ENCODE assay signal across 17 cellular contexts in genomic region chr11:118275184-118275583, GRCh38. TPM values are rescaled to one million over a fixed set of nuclear protein-coding genes. Genes with fewer than 3 reads are reported as not detected.
DNase-seq lines count a peak whose midpoint lies in the region; ATAC-seq and TF ChIP-seq lines count a peak whose summit lies in the region.
"Had no signal": no experiment of that assay in that cellular context is flagged by ENCODE, and none has a peak within 500 bp of the region (broad histone marks: within the 10 kb centered on the region; RNA-seq: fewer than 3 reads in every experiment).

No MANE protein-coding gene starts in this region.

- H3K9me3 ChIP-seq in PC-9 (ENCODE audit: insufficient read depth, low read depth) (no peaks in the 10 kb centered on the region), esophagus (ENCODE audit: control insufficient read depth in 2 of 2, insufficient read depth in 1 of 2, low read depth in 1 of 2, low read length in 1 of 2) (no peaks in the 10 kb centered on the region), psoas muscle (no peaks in the 10 kb centered on the region)
- H3K9me3 ChIP-seq: ascending aorta, Peyer's patch had no signal

- 44 to 60% methylated on average over 4 of the region's 4 CpGs for WGBS in esophagus, 2 donors
- 50 to 61% (median 60%) methylated on average over 4 of the region's 4 CpGs for WGBS in psoas muscle, 3 donors

- peak overlapping the region; percentile 61 for H3K4me2 ChIP-seq in PC-9

- peak overlapping the region; percentile 80 for H3K27ac ChIP-seq in PC-9
- H3K27ac ChIP-seq in esophagus (ENCODE audit: low read depth in 2 of 2, low read length in 1 of 2): peak overlapping the region; percentile 83 to 92
- H3K27ac ChIP-seq in psoas muscle: peak overlapping the region; percentile 23

- no peak for TF ChIP-seq CTCF in PC-9 (conservative IDR thresholded peaks at IDR 0.05)
- no peak for TF ChIP-seq CTCF in psoas muscle (IDR thresholded peaks at IDR 0.05)

- CTCF ChIA-PET in PC-9 (lab: Charles Lee): interaction anchor here (1.1 kb wide), 1 partner anchor 11 kb away, joined by 7 read pairs; the partner anchor contains the start of gene MPZL2

- ATAC-seq in psoas muscle (peak in 1 of 4 donors; percentile 34), HG02642 (IDR thresholded peaks at IDR 0.05; ENCODE audit: poor library complexity, unreplicated experiment) (no peak), HG03108 (IDR thresholded peaks at IDR 0.05; ENCODE audit: unreplicated experiment) (no peak)
- ATAC-seq: activated CD8-positive, alpha-beta memory T cell treated with anti-CD3 and anti-CD28 coated beads, Interleukin-2, amount 10 ng/mL, durations not matched to agents 7 days and 5 days; effector memory CD8-positive, alpha-beta T cell; stimulated activated memory B cell treated with anti-CD40 and anti-IgM and Interleukin-4, amounts not matched to agents 10 μg/mL and 1 μg/mL and 100 μg/mL, for 72 hours had no signal

- no peaks in the 10 kb centered on the region for H4K20me1 ChIP-seq in PC-9 (ENCODE audit: insufficient read depth)

- H2AFZ ChIP-seq in PC-9: no peak overlapping the region

- BruUV-seq in PC-9 (replicated peaks; lab: Mats Ljungman, UMichigan): no TSS peak

- intact Hi-C loops in PC-9 (cut with micrococcal nuclease; ENCODE audit: unreplicated experiment) (loop anchor here (1.0 kb wide), 1 partner anchor 34 kb away; no protein-coding TSS in a partner anchor), psoas muscle (cut with DNase I) (no loop called here)

- H3K27me3 ChIP-seq in PC-9 (ENCODE audit: insufficient read depth, low read depth): no peaks in the 10 kb centered on the region
- H3K27me3 ChIP-seq in esophagus (ENCODE audit: control insufficient read depth in 1 of 2, insufficient read depth in 2 of 2, low read length in 2 of 2): no peaks in the 10 kb centered on the region
- H3K27me3 ChIP-seq in psoas muscle (ENCODE audit: insufficient read depth in 3 of 3, low read length in 2 of 3): peaks cover 0 to 18% (median 16%) of the 10 kb centered on the region in 3 donors
- H3K27me3 ChIP-seq: ascending aorta, Peyer's patch had no signal

- H3K4me3 ChIP-seq in PC-9 (no peak overlapping the region), esophagus (ENCODE audit: low read depth in 1 of 2, low read length in 2 of 2) (no peak overlapping the region), psoas muscle (no peak overlapping the region)
- H3K4me3 ChIP-seq: ascending aorta, Peyer's patch had no signal

- H3K79me2 ChIP-seq in PC-9 (ENCODE audit: low read depth): no peaks in the 10 kb centered on the region

- DNase-seq in EH (ENCODE audit: low read depth): peak; percentile 66
- DNase-seq in PC-9: peak; percentile 31 to 98
- no peak for DNase-seq in psoas muscle
- DNase-seq in iPS-NIHi11 (ENCODE audit: low spot score): no peak
- DNase-seq: activated CD8-positive, alpha-beta memory T cell treated with anti-CD3 and anti-CD28 coated beads, Interleukin-2, amount 10 ng/mL, durations not matched to agents 7 days and 5 days; C1 segment of cervical spinal cord; effector memory CD8-positive, alpha-beta T cell; GF-D8; NCI-H1092 treated with DMSO at 0.1 percent for 48 hours; NCI-H510A treated with DMSO at 0.1 percent for 48 hours; Peyer's patch; T1000 had no signal

- peaks cover 27% of the 10 kb centered on the region for H3F3A ChIP-seq in PC-9 (ENCODE audit: insufficient read depth, low read depth)

- H3K36me3 ChIP-seq in PC-9 (ENCODE audit: low read depth) (no peaks in the 10 kb centered on the region), esophagus (ENCODE audit: control insufficient read depth in 2 of 2, insufficient read depth in 2 of 2, low read length in 1 of 2) (no peaks in the 10 kb centered on the region), psoas muscle (ENCODE audit: insufficient read depth in 1 of 2, low read depth in 1 of 2) (no peaks in the 10 kb centered on the region)
- H3K36me3 ChIP-seq: ascending aorta, Peyer's patch had no signal

- H3K9me2 ChIP-seq in PC-9 (ENCODE audit: insufficient read depth): no peaks in the 10 kb centered on the region; the same call in none of the 2 replicates

- POLR2A ChIA-PET in PC-9 (lab: Charles Lee; ENCODE audit: unreplicated experiment): interaction anchor here (0.6 to 0.9 kb wide), 3 partner anchors 11 to 123 kb away, joined by 3 to 9 read pairs (median 7); partner anchors contain the start of gene MPZL2

- H3K4me1 ChIP-seq in PC-9 (replicated peaks; ENCODE audit: insufficient read depth) (peaks cover 47% of the 10 kb centered on the region), esophagus (ENCODE audit: control insufficient read depth in 2 of 2, insufficient read depth in 2 of 2, low read length in 1 of 2) (peaks cover 0 to 7% of the 10 kb centered on the region in 2 donors), psoas muscle (no peaks in the 10 kb centered on the region)
- H3K4me1 ChIP-seq: ascending aorta, Peyer's patch had no signal

RNA-seq across cellular contexts. Expression of gene MPZL2, which starts 11.1 kb away (rescaled TPM):
- total RNA-seq in PC-9 (2021): 39.4 and 43.1 TPM in 2 replicates
- polyA plus RNA-seq in esophagus: 100 to 1,000 TPM; 150 to 185 TPM
- 1 to 10 TPM; 1.1 to 8.1 (median 3.5) TPM for total RNA-seq in psoas muscle
- polyA plus RNA-seq in psoas muscle: 1 to 10 TPM; 1.0 to 3.9 (median 2.7) TPM

RNA-seq across cellular contexts. Expression of gene MPZL3, which starts 23.0 kb away (rescaled TPM):
- 13.4 and 16.8 TPM in 2 replicates for total RNA-seq in PC-9 (2021)
- 10 to 100 TPM; 18.8 to 34.1 TPM for polyA plus RNA-seq in esophagus
- total RNA-seq in psoas muscle: under 1 TPM; 0.22 to 0.97 (median 0.49) TPM
- under 1 TPM; 0.07 to 0.16 (median 0.13) TPM for polyA plus RNA-seq in psoas muscle

RNA-seq across cellular contexts. Expression of gene CD3E, which starts 29.3 kb away (rescaled TPM):
- total RNA-seq in PC-9 (2021) (not detected in 2 replicates), psoas muscle (1 to 10 TPM in 1 of 4 donors, under 1 TPM in 3; 0.24 to 1.2 (median 0.67) TPM)
- polyA plus RNA-seq in esophagus (1 to 10 TPM; 4.6 to 5.1 TPM), psoas muscle (under 1 TPM; 0.15 to 0.27 (median 0.22) TPM)
- total RNA-seq: ascending aorta had no signal

RNA-seq across cellular contexts. Expression of gene JAML, which starts 50.4 kb away (rescaled TPM):
- total RNA-seq in PC-9 (2021) (not detected in 2 replicates), psoas muscle (1 to 10 TPM in 2 of 4 donors, under 1 TPM in 2; 0.48 to 1.8 (median 1.1) TPM)
- polyA plus RNA-seq in esophagus (1 to 10 TPM; 6.1 to 7.0 TPM), psoas muscle (under 1 TPM; 0.21 to 0.36 (median 0.25) TPM)
- total RNA-seq: ascending aorta had no signal

Comparison
In these comparisons a context has a peak if more than half of its experiments do, and no peak if none do; other contexts are left out.
1. DNase-seq: peak in EH (single experiment) and PC-9 (2 of 2); none in psoas muscle (0 of 2) and iPS-NIHi11 (single experiment).
2. H3K27ac ChIP-seq: peak in every context shown above with its lines; median percentile 88 in esophagus; 80 in PC-9; 23 in psoas muscle.